ENCODE assay signal across 9 cellular contexts in the genomic region with DNA sequence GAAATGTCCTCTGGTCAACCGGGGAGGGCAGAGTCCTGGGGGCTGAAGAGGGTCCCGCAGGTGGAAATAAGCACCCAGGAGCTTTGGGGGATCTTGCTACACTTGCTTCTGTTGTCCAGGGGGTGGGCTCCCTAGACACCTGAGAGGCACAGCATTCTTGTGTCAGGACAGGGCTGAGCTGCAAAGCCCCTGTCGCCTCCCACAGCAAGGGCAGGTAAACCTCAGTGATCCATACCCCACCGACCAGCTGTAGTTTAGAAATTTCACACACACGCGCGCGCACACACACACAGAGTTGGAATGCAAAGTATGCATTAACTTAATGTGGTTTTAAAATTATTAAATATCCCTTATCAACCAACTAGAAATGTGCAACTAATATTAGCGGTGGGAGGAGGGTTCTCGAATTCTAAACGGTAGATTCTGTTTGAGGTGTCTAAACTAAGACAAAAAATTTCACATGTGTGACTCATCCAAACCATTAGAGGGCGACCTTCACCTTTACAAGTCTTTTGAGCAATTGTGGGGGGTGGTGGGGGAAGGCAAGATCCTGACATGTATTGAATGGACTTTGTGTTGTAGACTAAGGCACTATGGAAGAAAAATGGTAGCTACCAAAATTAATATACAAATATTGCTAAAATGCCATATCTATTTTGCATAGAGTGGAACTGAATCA. TPM values are rescaled to one million over a fixed set of nuclear protein-coding genes. Genes with fewer than 3 reads are reported as not detected.
DNase-seq lines count a peak whose midpoint lies in the region; ATAC-seq, FAIRE-seq and TF ChIP-seq lines count a peak whose summit lies in the region.
"Had no signal": no experiment of that assay in that cellular context is flagged by ENCODE, and none has a peak within 500 bp of the region (broad histone marks: within the 10 kb centered on the region; RNA-seq: fewer than 3 reads in every experiment).

No MANE protein-coding gene starts in this region.

- no peak for TF ChIP-seq CTCF in RWPE2 (IDR thresholded peaks at IDR 0.05; ENCODE audit: poor library complexity, severe bottlenecking)
- TF ChIP-seq CTCF in foreskin fibroblast (IDR thresholded peaks at IDR 0.05; ENCODE audit: low read depth, low read length) = no peak

- H3K9me3 ChIP-seq in RWPE2 (ENCODE audit: severe bottlenecking) = no peaks in the 10 kb centered on the region

- H3K36me3 ChIP-seq in RWPE2 (ENCODE audit: low read depth) = no peaks in the 10 kb centered on the region

- no peaks in the 10 kb centered on the region for H3K27me3 ChIP-seq in RWPE2 (ENCODE audit: insufficient read depth, poor library complexity, severe bottlenecking)

- peaks cover 3% of the 10 kb centered on the region for H3K4me1 ChIP-seq in RWPE2 (ENCODE audit: insufficient read depth, poor library complexity, severe bottlenecking)

- H3K4me1 Mint-ChIP-seq in stimulated activated naive CD8-positive, alpha-beta T cell treated with anti-CD3 and anti-CD28 coated beads, Interleukin-15, amount 100 ng/mL, for 72 hours = peaks cover 6% of the 10 kb centered on the region
- H3K4me1 Mint-ChIP-seq in activated CD8-positive, alpha-beta memory T cell treated with anti-CD3 and anti-CD28 coated beads, Interleukin-2, amount 10 ng/mL, durations not matched to agents 7 days and 5 days = peaks cover 7% of the 10 kb centered on the region

- no peaks in the 10 kb centered on the region for H3K9me3 Mint-ChIP-seq in stimulated activated naive CD8-positive, alpha-beta T cell treated with anti-CD3 and anti-CD28 coated beads, Interleukin-15, amount 100 ng/mL, for 72 hours
- no peaks in the 10 kb centered on the region for H3K9me3 Mint-ChIP-seq in activated CD8-positive, alpha-beta memory T cell treated with anti-CD3 and anti-CD28 coated beads, Interleukin-2, amount 10 ng/mL, durations not matched to agents 7 days and 5 days (ENCODE audit: low read depth)

- no peak overlapping the region for H3K4me3 Mint-ChIP-seq in stimulated activated naive CD8-positive, alpha-beta T cell treated with anti-CD3 and anti-CD28 coated beads, Interleukin-15, amount 100 ng/mL, for 72 hours
- no peak overlapping the region for H3K4me3 Mint-ChIP-seq in activated CD8-positive, alpha-beta memory T cell treated with anti-CD3 and anti-CD28 coated beads, Interleukin-2, amount 10 ng/mL, durations not matched to agents 7 days and 5 days

- CTCF ChIA-PET in activated CD8-positive, alpha-beta memory T cell treated with anti-CD3 and anti-CD28 coated beads, Interleukin-2, amount 10 ng/mL, durations not matched to agents 7 days and 5 days (lab: Charles Lee) = interaction anchor here (0.5 to 5.4 kb wide), 17 partner anchors 9 to 1038 kb away, joined by 3 to 52 read pairs (median 3); no protein-coding TSS in a partner anchor

- no peak for FAIRE-seq in HTR-8/SVneo (lab: Jason Lieb, UNC)

- ATAC-seq in GM19438 (IDR thresholded peaks at IDR 0.05; ENCODE audit: low read depth, unreplicated experiment) (peak; percentile 56), RWPE2 (ENCODE audit: low read depth) (peak; percentile 46; the same call in 1 of the 3 replicates)
- ATAC-seq in stimulated activated naive CD8-positive, alpha-beta T cell treated with anti-CD3 and anti-CD28 coated beads, Interleukin-15, amount 100 ng/mL, for 72 hours = peak; percentile 72
- ATAC-seq in activated CD8-positive, alpha-beta memory T cell treated with anti-CD3 and anti-CD28 coated beads, Interleukin-2, amount 10 ng/mL, durations not matched to agents 7 days and 5 days = no peak

- H3K4me3 ChIP-seq in RWPE2 (ENCODE audit: severe bottlenecking) = no peak overlapping the region
- no peak overlapping the region for H3K4me3 ChIP-seq in foreskin fibroblast (ENCODE audit: low read depth in 1 of 2, low read length in 2 of 2)

- peak; percentile 30 for DNase-seq in ELF-1 (ENCODE audit: low read depth, low spot score)
- peak; percentile 33 for DNase-seq in HTR-8/SVneo (ENCODE audit: insufficient read length, low spot score)
- DNase-seq in RWPE2 (ENCODE audit: low spot score) = no peak
- peak; percentile 24 to 44 for DNase-seq in foreskin fibroblast
- DNase-seq in stimulated activated naive CD8-positive, alpha-beta T cell treated with anti-CD3 and anti-CD28 coated beads, Interleukin-15, amount 100 ng/mL, for 72 hours = no peak
- DNase-seq in activated naive CD4-positive, alpha-beta T cell treated with anti-CD3 and anti-CD28 coated beads, Interleukin-2, amount 50 U/mL, for 16 hours = no peak
- no peak for DNase-seq in activated CD8-positive, alpha-beta memory T cell treated with anti-CD3 and anti-CD28 coated beads, Interleukin-2, amount 10 ng/mL, durations not matched to agents 7 days and 5 days

- H3K27ac ChIP-seq in RWPE2 (ENCODE audit: poor library complexity, severe bottlenecking) = no peak overlapping the region

- peaks cover 51% of the 10 kb centered on the region for H3K27me3 Mint-ChIP-seq in stimulated activated naive CD8-positive, alpha-beta T cell treated with anti-CD3 and anti-CD28 coated beads, Interleukin-15, amount 100 ng/mL, for 72 hours
- H3K27me3 Mint-ChIP-seq in activated CD8-positive, alpha-beta memory T cell treated with anti-CD3 and anti-CD28 coated beads, Interleukin-2, amount 10 ng/mL, durations not matched to agents 7 days and 5 days = peaks cover 10% of the 10 kb centered on the region

- no peak overlapping the region for H3K27ac Mint-ChIP-seq in stimulated activated naive CD8-positive, alpha-beta T cell treated with anti-CD3 and anti-CD28 coated beads, Interleukin-15, amount 100 ng/mL, for 72 hours
- H3K27ac Mint-ChIP-seq in activated CD8-positive, alpha-beta memory T cell treated with anti-CD3 and anti-CD28 coated beads, Interleukin-2, amount 10 ng/mL, durations not matched to agents 7 days and 5 days = no peak overlapping the region

- no peaks in the 10 kb centered on the region for H3K36me3 Mint-ChIP-seq in activated CD8-positive, alpha-beta memory T cell treated with anti-CD3 and anti-CD28 coated beads, Interleukin-2, amount 10 ng/mL, durations not matched to agents 7 days and 5 days

RNA-seq across cellular contexts. Expression of a gene that starts 34.3 kb away (rescaled TPM):
- total RNA-seq in activated CD8-positive, alpha-beta memory T cell treated with anti-CD3 and anti-CD28 coated beads, Interleukin-2, amount 10 ng/mL, durations not matched to agents 7 days and 5 days = not detected
- total RNA-seq: activated CD8-positive, alpha-beta memory T cell treated with anti-CD3 and anti-CD28 coated beads for 36 hours had no signal

Comparison
In these comparisons a context has a peak if more than half of its experiments do, and no peak if none do; other contexts are left out.
1. DNase-seq: peak in ELF-1 (single experiment), HTR-8/SVneo (single experiment) and foreskin fibroblast (2 of 2); none in RWPE2 (single experiment), stimulated activated naive CD8-positive, alpha-beta T cell treated with anti-CD3 and anti-CD28 coated beads, Interleukin-15, amount 100 ng/mL, for 72 hours (0 of 2), activated naive CD4-positive, alpha-beta T cell treated with anti-CD3 and anti-CD28 coated beads, Interleukin-2, amount 50 U/mL, for 16 hours (single experiment) and activated CD8-positive, alpha-beta memory T cell treated with anti-CD3 and anti-CD28 coated beads, Interleukin-2, amount 10 ng/mL, durations not matched to agents 7 days and 5 days (single experiment).